19 cellular contexts compared by ENCODE assay signal in the genomic region with DNA sequence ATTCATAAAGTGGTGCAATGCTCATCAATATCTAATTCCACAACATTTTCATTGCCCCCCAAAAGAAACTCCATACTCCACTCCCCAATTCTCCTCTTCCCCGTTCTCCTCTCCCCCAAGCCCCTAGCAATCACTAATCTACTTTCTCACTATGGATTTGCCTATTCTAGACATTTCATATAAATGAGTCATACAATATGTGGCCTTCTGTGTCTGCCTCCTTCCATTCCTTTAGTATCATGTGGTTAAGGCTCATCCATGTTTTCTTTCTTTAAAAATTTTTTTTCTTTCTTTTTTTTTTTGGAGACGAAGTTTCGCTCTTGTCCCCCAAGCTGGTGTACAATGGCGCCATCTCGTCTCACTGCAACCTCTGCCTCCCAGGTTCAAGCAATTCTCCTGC. TPM values are rescaled to one million over a fixed set of nuclear protein-coding genes. Genes with fewer than 3 reads are reported as not detected.
DNase-seq lines count a peak whose midpoint lies in the region; ATAC-seq, FAIRE-seq and TF ChIP-seq lines count a peak whose summit lies in the region.
"Had no signal": no experiment of that assay in that cellular context is flagged by ENCODE, and none has a peak within 500 bp of the region (broad histone marks: within the 10 kb centered on the region; RNA-seq: fewer than 3 reads in every experiment).

No MANE protein-coding gene starts in this region.

- H3K27me3 Mint-ChIP-seq in osteocyte (ENCODE audit: unreplicated experiment): no peaks in the 10 kb centered on the region
- H3K27me3 Mint-ChIP-seq in effector memory CD8-positive, alpha-beta T cell: no peaks in the 10 kb centered on the region

- no peaks in the 10 kb centered on the region for H3K23me2 ChIP-seq in H1 (ENCODE audit: low read depth, low read length)

- H2BK20ac ChIP-seq in H1 (ENCODE audit: low read length): no peak overlapping the region

- no peak for TF ChIP-seq EP300 in H1 (IDR thresholded peaks at IDR 0.05; ENCODE audit: borderline replicate concordance in 1 of 2, low read depth in 2 of 2, low read length in 2 of 2)

- H3K36me3 Mint-ChIP-seq in osteocyte (ENCODE audit: unreplicated experiment): peaks cover 2% of the 10 kb centered on the region
- H3K36me3 Mint-ChIP-seq in effector memory CD8-positive, alpha-beta T cell (ENCODE audit: insufficient read depth): peaks cover 15% of the 10 kb centered on the region
- H3K36me3 Mint-ChIP-seq: natural killer cell had no signal

- no peaks in the 10 kb centered on the region for H3K36me3 ChIP-seq in H1 (ENCODE audit: control insufficient read depth in 2 of 4, insufficient read depth in 4 of 4, low read length in 3 of 4)

- H3K4me3 ChIP-seq in H1 (ENCODE audit: extremely low read depth in 1 of 4, insufficient read depth in 2 of 4, low read depth in 3 of 4, low read length in 4 of 4): no peak overlapping the region
- H3K4me3 ChIP-seq: body of pancreas, lung, vagina had no signal

- peak overlapping the region; percentile 62 for H3K27ac Mint-ChIP-seq in osteocyte (ENCODE audit: unreplicated experiment)
- no peak overlapping the region for H3K27ac Mint-ChIP-seq in effector memory CD8-positive, alpha-beta T cell
- H3K27ac Mint-ChIP-seq: natural killer cell; T-helper 1 cell treated with Interleukin-12 subunit alpha and Interleukin-12 subunit beta and Interleukin-4 antibody, amounts not matched to agents 30 μg/mL and 1 μg/mL, for 36 hours had no signal

- no peak for FAIRE-seq in H1 (lab: Jason Lieb, UNC)
- FAIRE-seq: frontal cortex had no signal

- no peaks in the 10 kb centered on the region for H3K9me3 ChIP-seq in H1 (ENCODE audit: insufficient read depth in 2 of 2, low read depth in 1 of 2, low read length in 1 of 2)
- H3K9me3 ChIP-seq: body of pancreas, vagina had no signal

- CTCF ChIA-PET in H1 (lab: Charles Lee; ENCODE audit: partially characterized antibody): interaction anchor here (0.8 to 4.4 kb wide), 3 partner anchors 11 to 61 kb away, joined by 3 to 26 read pairs (median 4); no protein-coding TSS in a partner anchor

- H3K27me3 ChIP-seq in H1 (replicated peaks in 1 of 4; ENCODE audit: control insufficient read depth in 3 of 4, extremely low read depth in 1 of 4, insufficient read depth in 3 of 4, low read length in 3 of 4): no peaks in the 10 kb centered on the region
- H3K27me3 ChIP-seq: body of pancreas, vagina had no signal

- TF ChIP-seq POLR2A in H1 (IDR thresholded peaks at IDR 0.05; ENCODE audit: control extremely low read depth in 1 of 2, low read depth in 2 of 2, low read length in 2 of 2): no peak

- no peak overlapping the region for H3K4ac ChIP-seq in H1 (replicated peaks; ENCODE audit: insufficient read length, low read depth, low read length)

- H3K79me2 ChIP-seq in H1 (ENCODE audit: control insufficient read depth in 1 of 2, insufficient read depth in 2 of 2, low read length in 2 of 2): no peaks in the 10 kb centered on the region

- no peak overlapping the region for H2BK5ac ChIP-seq in H1 (ENCODE audit: low read depth, low read length)

- H3K9me3 Mint-ChIP-seq in osteocyte (ENCODE audit: unreplicated experiment): no peaks in the 10 kb centered on the region
- H3K9me3 Mint-ChIP-seq in effector memory CD8-positive, alpha-beta T cell: no peaks in the 10 kb centered on the region
- H3K9me3 Mint-ChIP-seq: natural killer cell; T-helper 1 cell treated with Interleukin-12 subunit alpha and Interleukin-12 subunit beta and Interleukin-4 antibody, amounts not matched to agents 30 μg/mL and 1 μg/mL, for 36 hours had no signal

- no peak overlapping the region for H2AFZ ChIP-seq in H1 (ENCODE audit: low read length)

- H3K23ac ChIP-seq in H1 (ENCODE audit: insufficient read length): no peak overlapping the region

- POLR2A ChIA-PET in H1 (lab: Charles Lee; ENCODE audit: partially characterized antibody): interaction anchor here (1.2 kb wide), 1 partner anchor 12 kb away, joined by 3 read pairs; no protein-coding TSS in a partner anchor

- H4K5ac ChIP-seq in H1 (ENCODE audit: insufficient read length, low read depth, low read length): no peak overlapping the region

- no peak overlapping the region for H4K91ac ChIP-seq in H1 (replicated peaks; ENCODE audit: insufficient read length, low read length)

- H4K8ac ChIP-seq in H1 (ENCODE audit: extremely low read depth, insufficient read depth, low read length): no peak overlapping the region

- H3K79me1 ChIP-seq in H1 (ENCODE audit: low read depth, low read length): no peaks in the 10 kb centered on the region

- no peak overlapping the region for H3K4me2 ChIP-seq in H1 (ENCODE audit: insufficient read depth in 1 of 2, low read depth in 2 of 2, low read length in 2 of 2)

- H2BK15ac ChIP-seq in H1 (ENCODE audit: low read length): no peak overlapping the region

- H3K14ac ChIP-seq in H1 (ENCODE audit: insufficient read length): no peak overlapping the region

- no peak overlapping the region for H2BK12ac ChIP-seq in H1 (ENCODE audit: low read depth, low read length)

- H4K20me1 ChIP-seq in H1 (replicated peaks in 1 of 2; ENCODE audit: control insufficient read depth in 1 of 2, insufficient read depth in 2 of 2, low read length in 2 of 2): no peaks in the 10 kb centered on the region

- peaks cover 16% of the 10 kb centered on the region for H3K4me1 Mint-ChIP-seq in osteocyte (ENCODE audit: unreplicated experiment)
- H3K4me1 Mint-ChIP-seq in effector memory CD8-positive, alpha-beta T cell (ENCODE audit: low read depth in 2 of 2): no peaks in the 10 kb centered on the region
- H3K4me1 Mint-ChIP-seq: natural killer cell had no signal

- ATAC-seq in effector memory CD8-positive, alpha-beta T cell (replicated peaks): no peak
- ATAC-seq: body of pancreas, natural killer cell had no signal

- no peaks in the 10 kb centered on the region for H3K4me1 ChIP-seq in H1 (replicated peaks in 1 of 4; ENCODE audit: control insufficient read depth in 3 of 4, insufficient read depth in 4 of 4, low read length in 3 of 4)
- H3K4me1 ChIP-seq: body of pancreas, vagina had no signal

- no peak overlapping the region for H2BK120ac ChIP-seq in H1 (replicated peaks; ENCODE audit: low read depth, low read length)

- WGBS in H1 (ENCODE audit: extremely low coverage in 1 of 2, insufficient coverage in 1 of 2, insufficient read length in 1 of 2, insufficient replicate concordance in 2 of 2, low coverage in 1 of 2, low lambda C conversion rate in 2 of 2, missing lambda C conversion rate in 1 of 2), 2 experiments: 97 to 100% methylated on average over 1 to 4 of the region's 5 CpGs

- no peak for TF ChIP-seq CTCF in H1 (IDR thresholded peaks at IDR 0.05; ENCODE audit: control extremely low read depth in 1 of 3, insufficient read depth in 1 of 3, low read depth in 1 of 3, low read length in 3 of 3)
- TF ChIP-seq CTCF in osteocyte (IDR thresholded peaks at IDR 0.05): no peak

- H3K4me3 Mint-ChIP-seq in osteocyte (ENCODE audit: unreplicated experiment): no peak overlapping the region
- no peak overlapping the region for H3K4me3 Mint-ChIP-seq in effector memory CD8-positive, alpha-beta T cell
- H3K4me3 Mint-ChIP-seq: natural killer cell; T-helper 1 cell treated with Interleukin-12 subunit alpha and Interleukin-12 subunit beta and Interleukin-4 antibody, amounts not matched to agents 30 μg/mL and 1 μg/mL, for 36 hours had no signal

- peak overlapping the region; percentile 86 for H3K56ac ChIP-seq in H1 (replicated peaks; ENCODE audit: insufficient read length, low read depth, low read length)

- no peak overlapping the region for H3K18ac ChIP-seq in H1 (ENCODE audit: extremely low read depth, low read length)

- H3K27ac ChIP-seq in H1 (ENCODE audit: low read depth, low read length): no peak overlapping the region
- H3K27ac ChIP-seq: body of pancreas, vagina had no signal

- DNase-seq in EH (ENCODE audit: low read depth): peak; percentile 79
- DNase-seq in RPMI7951 (ENCODE audit: low read depth): peak; percentile 72
- DNase-seq in H1 (ENCODE audit: low read depth in 1 of 2, low spot score in 2 of 2): no peak
- DNase-seq in osteocyte (ENCODE audit: extremely low spot score, unreplicated experiment): no peak
- DNase-seq in DMS 273 (lab: John Stamatoyannopoulos, UW; ENCODE audit: unreplicated experiment): no peak
- DNase-seq in NCI-H748 (lab: John Stamatoyannopoulos, UW; ENCODE audit: unreplicated experiment): no peak
- no peak for DNase-seq in effector memory CD8-positive, alpha-beta T cell
- DNase-seq in NCI-H1417 (lab: John Stamatoyannopoulos, UW): no peak
- DNase-seq: activated effector memory CD4-positive, alpha-beta T cell treated with anti-CD3 and anti-CD28 coated beads, Interleukin-2, amount 50 U/mL, for 16 hours; body of pancreas; C1 segment of cervical spinal cord; DND-41; GOT3; natural killer cell; NCI-H187 treated with DMSO at 0.1 percent for 48 hours had no signal

- no peak overlapping the region for H3K9ac ChIP-seq in H1 (replicated peaks in 1 of 4; ENCODE audit: extremely low read depth in 1 of 4, low read depth in 3 of 4, low read length in 3 of 4)

- H2AK5ac ChIP-seq in H1 (ENCODE audit: low read depth, low read length): no peak overlapping the region

- TF ChIP-seq RAD21 in H1 (IDR thresholded peaks at IDR 0.05 in 1 of 2, conservative IDR thresholded peaks at IDR 0.05 in 1 of 2; ENCODE audit: low read depth in 2 of 2, low read length in 2 of 2): no peak

TF ChIP-seq in H1, 55 proteins besides CTCF, POLR2A, EP300 and RAD21 (continues in another document):
- TF ChIP-seq, protein P1, sequence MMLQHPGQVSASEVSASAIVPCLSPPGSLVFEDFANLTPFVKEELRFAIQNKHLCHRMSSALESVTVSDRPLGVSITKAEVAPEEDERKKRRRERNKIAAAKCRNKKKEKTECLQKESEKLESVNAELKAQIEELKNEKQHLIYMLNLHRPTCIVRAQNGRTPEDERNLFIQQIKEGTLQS (IDR thresholded peaks at IDR 0.05; ENCODE audit: insufficient read depth, low read depth, low read length): no peak
- TF ChIP-seq SP4 (IDR thresholded peaks at IDR 0.05; ENCODE audit: low read length) (no peak), YY1 (IDR thresholded peaks at IDR 0.05; ENCODE audit: low read depth, low read length) (no peak), TEAD4 (IDR thresholded peaks at IDR 0.05; ENCODE audit: low read depth, low read length) (no peak), TBP (IDR thresholded peaks at IDR 0.05; ENCODE audit: low read depth, low read length) (no peak), SIRT6 (IDR thresholded peaks at IDR 0.05; ENCODE audit: low read length) (no peak), JUND (IDR thresholded peaks at IDR 0.05; ENCODE audit: low read length) (no peak)

RNA-seq across cellular contexts. Expression of a gene that starts 56.3 kb away (rescaled TPM):
- total RNA-seq in RPMI7951 (2014; rRNA removed; shearing (Covaris generic)): 0.72 TPM in 1 of 2 replicates, not detected in the other
- total RNA-seq in H1 (2021; fragmentation: NEBNext Ultra II Directional; extraction: Animal tissue kit (Norgen Biotek cat#: 25700)): 64.4 and 69.6 TPM in 2 replicates
- polyA plus RNA-seq in H1 (2011; rRNA removed): 32.1 and 36.3 TPM in 2 replicates
- 29.6 TPM for polyA plus RNA-seq in H1 (2011; cell fraction: cytosol; rRNA removed)
- 66.5 TPM for polyA plus RNA-seq in H1 (2011; cell fraction: nucleus; rRNA removed)
- 34.8 to 49.4 TPM (median 37.8 TPM) in 4 replicates for polyA plus RNA-seq in H1 (2012, experiment 1 of 2)
- polyA plus RNA-seq in H1 (2012, experiment 2 of 2): 21.6 TPM
- 67.7 TPM for polyA plus RNA-seq in H1 (2013, experiment 1 of 2)
- polyA plus RNA-seq in H1 (2013, experiment 2 of 2): 65.6 TPM
- 63.5 and 84.0 TPM in 2 replicates for polyA minus RNA-seq in H1 (2011; rRNA and poly(A)+ RNA removed)
- polyA minus RNA-seq in H1 (2011; cell fraction: cytosol; rRNA and poly(A)+ RNA removed): 45.7 TPM
- 51.1 TPM for polyA minus RNA-seq in H1 (2011; cell fraction: nucleus; rRNA and poly(A)+ RNA removed)
- 0.89 and 1.6 TPM in 2 replicates for total RNA-seq in osteocyte

Comparison
In these comparisons a context has a peak if more than half of its experiments do, and no peak if none do; other contexts are left out.
1. DNase-seq: peak in EH (single experiment) and RPMI7951 (single experiment); none in H1 (0 of 2), osteocyte (single experiment), DMS 273 (single experiment), NCI-H748 (single experiment), effector memory CD8-positive, alpha-beta T cell (0 of 3) and NCI-H1417 (0 of 3).
2. RNA of a gene that starts 56.3 kb away (total RNA-seq): 64.4 to 69.6 TPM in H1; 0.89 to 1.6 TPM in osteocyte and 0.72 TPM in RPMI7951; every median in the first group is over 10 times any median in the second.